4 cellular contexts compared by ENCODE assay signal in genomic region chr1:156610072-156610471, GRCh38. TPM values are rescaled to one million over a fixed set of nuclear protein-coding genes. Genes with fewer than 3 reads are reported as not detected.
"Had no signal": no experiment of that assay in that cellular context is flagged by ENCODE, and none has a peak within 500 bp of the region (broad histone marks: within the 10 kb centered on the region; RNA-seq: fewer than 3 reads in every experiment).

No MANE protein-coding gene starts in this region.

RNA-seq across cellular contexts. Expression of gene HAPLN2, which starts 9.1 kb away (rescaled TPM):
- total RNA-seq: LHCN-M2, M059J, MCF 10A, NCI-H460 had no signal

RNA-seq across cellular contexts. Expression of gene TTC24, which starts 30.5 kb away (rescaled TPM):
- total RNA-seq: LHCN-M2, M059J, MCF 10A, NCI-H460 had no signal

RNA-seq across cellular contexts. Expression of gene BCAN, which starts 31.8 kb away (rescaled TPM):
- total RNA-seq: LHCN-M2, M059J had no signal
